In genomic region chr10:104109908-104110662, GRCh38 we compare ENCODE assay signal across 9 cellular contexts.
A peak's percentile ranks its signal among the peaks of the same experiment; 100 is the strongest.
DNase-seq lines count a peak whose midpoint lies in the region; ATAC-seq and TF ChIP-seq lines count a peak whose summit lies in the region.
"Had no signal": no experiment of that assay in that cellular context is flagged by ENCODE, and none has a peak within 500 bp of the region (broad histone marks: within the 10 kb centered on the region; RNA-seq: fewer than 3 reads in every experiment).

No MANE protein-coding gene starts in this region.

- ATAC-seq in GM19467 (IDR thresholded peaks at IDR 0.05; ENCODE audit: unreplicated experiment) (peak; percentile 71), HG03469 (IDR thresholded peaks at IDR 0.05; ENCODE audit: unreplicated experiment) (peak; percentile 60), GM19351 (IDR thresholded peaks at IDR 0.05; ENCODE audit: unreplicated experiment) (no peak)

- H3K4me3 ChIP-seq in AG10803 (ENCODE audit: low read length): no peak overlapping the region

- TF ChIP-seq CTCF in AG10803 (conservative IDR thresholded peaks at IDR 0.05; ENCODE audit: low read length): no peak

- DNase-seq in AG10803 (ENCODE audit: low read depth) (peak; percentile 86), fibroblast of gingiva (ENCODE audit: low read depth) (peak; percentile 24), GM19238 (ENCODE audit: insufficient read length, low spot score) (no peak), NCI-H2227 (lab: John Stamatoyannopoulos, UW; ENCODE audit: unreplicated experiment) (no peak), amygdala (lab: John Stamatoyannopoulos, UW) (no peak)
- DNase-seq: stimulated activated CD4-positive, alpha-beta T cell treated with anti-CD3 and anti-CD28 coated beads, Interleukin-2, amount 100 ng/mL, for 48 hours had no signal

Comparison
In these comparisons a context has a peak if more than half of its experiments do, and no peak if none do; other contexts are left out.
1. DNase-seq: peak in AG10803 (single experiment) and fibroblast of gingiva (single experiment); none in GM19238 (single experiment), NCI-H2227 (single experiment) and amygdala (0 of 56).